38 cellular contexts compared by ENCODE assay signal in genomic region chr3:184743248-184743647, GRCh38.
"Had no signal": no experiment of that assay in that cellular context is flagged by ENCODE, and none has a peak within 500 bp of the region (broad histone marks: within the 10 kb centered on the region; RNA-seq: fewer than 3 reads in every experiment).

No MANE protein-coding gene starts in this region.

- H3K27me3 Mint-ChIP-seq: activated naive CD8-positive, alpha-beta T cell; activated naive CD8-positive, alpha-beta T cell treated with anti-CD3 and anti-CD28 coated beads, Interleukin-2, amount 50 U/mL, for 24 hours had no signal

- H3K36me3 ChIP-seq: MG63 had no signal

- FAIRE-seq: bronchial epithelial cell, RCC 7860 had no signal

- H3K27ac ChIP-seq: PC-9 had no signal

- H3K4me3 Mint-ChIP-seq: activated CD4-positive, alpha-beta T cell treated with anti-CD3 and anti-CD28 coated beads for 36 hours; activated CD4-positive, alpha-beta T cell treated with anti-CD3 and anti-CD28 coated beads, Interleukin-2, amount 10 ng/mL, durations not matched to agents 7 days and 5 days; activated CD8-positive, alpha-beta T cell treated with anti-CD3 and anti-CD28 coated beads, Interleukin-2, amount 10 ng/mL, durations not matched to agents 7 days and 5 days; activated naive CD4-positive, alpha-beta T cell treated with anti-CD3 and anti-CD28 coated beads, Interleukin-2, amount 10 ng/mL, durations not matched to agents 7 days and 5 days; activated naive CD8-positive, alpha-beta T cell; activated naive CD8-positive, alpha-beta T cell treated with anti-CD3 and anti-CD28 coated beads, Interleukin-2, amount 50 U/mL, for 24 hours; activated T-cell treated with anti-CD3 and anti-CD28 coated beads, Interleukin-2, amount 50 U/mL, for 4 hours; activated T-helper 1 cell treated with anti-CD3 and anti-CD28 coated beads, Interleukin-12 subunit alpha, Interleukin-12 subunit beta, Interleukin-2, Interleukin-4 antibody, amounts not matched to agents 30 ng/mL and 10 ng/mL and 1 ng/mL, durations not matched to agents 14 hours and 24 hours and 36 hours; brain; IgD-negative memory B cell; WTC11 had no signal

- DNase-seq: activated CD4-positive, alpha-beta T cell treated with anti-CD3 and anti-CD28 coated beads for 36 hours; activated CD4-positive, alpha-beta T cell treated with anti-CD3 and anti-CD28 coated beads, Interleukin-2, amount 10 ng/mL, durations not matched to agents 7 days and 5 days; activated CD4-positive, alpha-beta T cell treated with anti-CD3 and anti-CD28 coated beads, Interleukin-2, amount 50 U/mL, for 48 hours; activated CD8-positive, alpha-beta memory T cell treated with anti-CD3 and anti-CD28 coated beads, Interleukin-2, amount 50 U/mL, for 4 hours; activated CD8-positive, alpha-beta T cell treated with anti-CD3 and anti-CD28 coated beads, Interleukin-2, amount 10 ng/mL, durations not matched to agents 7 days and 5 days; activated effector memory CD4-positive, alpha-beta T cell treated with Interleukin-2 at 50 U/mL for 16 hours; activated naive CD4-positive, alpha-beta T cell treated with anti-CD3 and anti-CD28 coated beads, Interleukin-2, amount 10 ng/mL, durations not matched to agents 7 days and 5 days; activated naive CD8-positive, alpha-beta T cell treated with anti-CD3 and anti-CD28 coated beads, Interleukin-2, amount 50 U/mL, for 24 hours; activated T-cell treated with anti-CD3 and anti-CD28 coated beads for 4 hours; activated T-cell treated with anti-CD3 and anti-CD28 coated beads, Interleukin-2, amount 50 U/mL, for 4 hours; anterior cingulate cortex; central memory CD4-positive, alpha-beta T cell; Kasumi-1; KG1; MG63; NCI-H1048; NCI-H1105 treated with DMSO at 0.1 percent for 48 hours; NCI-H1436; NCI-H1694; NCI-H2029; NCI-H510A; NCI-H748 treated with DMSO at 0.1 percent for 48 hours; NK-92 treated with Interleukin-12 subunit alpha and Interleukin-12 subunit beta, amount 100 ng/mL, for 24 hours; PC-9; SIG-M5; SW 1271; T-helper 1 cell; T-helper 2 cell; T-helper 9 cell had no signal

- H3K4me2 ChIP-seq: PC-9 had no signal

- H3K9me3 Mint-ChIP-seq: activated CD4-positive, alpha-beta T cell treated with anti-CD3 and anti-CD28 coated beads, Interleukin-2, amount 10 ng/mL, durations not matched to agents 7 days and 5 days; activated naive CD4-positive, alpha-beta T cell treated with anti-CD3 and anti-CD28 coated beads, Interleukin-2, amount 10 ng/mL, durations not matched to agents 7 days and 5 days; activated naive CD8-positive, alpha-beta T cell treated with anti-CD3 and anti-CD28 coated beads, Interleukin-2, amount 50 U/mL, for 24 hours; activated T-cell treated with anti-CD3 and anti-CD28 coated beads, Interleukin-2, amount 50 U/mL, for 4 hours; activated T-helper 1 cell treated with anti-CD3 and anti-CD28 coated beads, Interleukin-12 subunit alpha, Interleukin-12 subunit beta, Interleukin-2, Interleukin-4 antibody, amounts not matched to agents 30 ng/mL and 10 ng/mL and 1 ng/mL, durations not matched to agents 14 hours and 24 hours and 36 hours; brain; IgD-negative memory B cell; WTC11 had no signal

- H3K4me1 Mint-ChIP-seq: activated naive CD4-positive, alpha-beta T cell treated with anti-CD3 and anti-CD28 coated beads, Interleukin-2, amount 10 ng/mL, durations not matched to agents 7 days and 5 days had no signal

- H3K4me3 ChIP-seq: MG63, PC-9 had no signal

- H2AFZ ChIP-seq: PC-9 had no signal

- H3K9me3 ChIP-seq: MG63 had no signal

- ATAC-seq: activated CD4-positive, alpha-beta T cell treated with anti-CD3 and anti-CD28 coated beads for 36 hours; activated CD4-positive, CD25-positive, alpha-beta regulatory T cell treated with anti-CD3 and anti-CD28 coated beads, Interleukin-2, amount 50 U/mL, for 24 hours; activated CD8-positive, alpha-beta T cell treated with anti-CD3 and anti-CD28 coated beads, Interleukin-2, amount 10 ng/mL, durations not matched to agents 7 days and 5 days; activated naive CD8-positive, alpha-beta T cell treated with anti-CD3 and anti-CD28 coated beads, Interleukin-2, amount 50 U/mL, for 24 hours; activated T-cell treated with anti-CD3 and anti-CD28 coated beads, Interleukin-2, amount 50 U/mL, for 4 hours; Right ventricle myocardium inferior; WTC11 had no signal

- H3K27ac Mint-ChIP-seq: activated CD4-positive, alpha-beta T cell treated with anti-CD3 and anti-CD28 coated beads for 36 hours; activated CD4-positive, alpha-beta T cell treated with anti-CD3 and anti-CD28 coated beads, Interleukin-2, amount 10 ng/mL, durations not matched to agents 7 days and 5 days; activated CD8-positive, alpha-beta T cell treated with anti-CD3 and anti-CD28 coated beads, Interleukin-2, amount 10 ng/mL, durations not matched to agents 7 days and 5 days; activated naive CD4-positive, alpha-beta T cell treated with anti-CD3 and anti-CD28 coated beads, Interleukin-2, amount 10 ng/mL, durations not matched to agents 7 days and 5 days; activated naive CD8-positive, alpha-beta T cell; activated naive CD8-positive, alpha-beta T cell treated with anti-CD3 and anti-CD28 coated beads, Interleukin-2, amount 50 U/mL, for 24 hours; activated T-helper 1 cell treated with anti-CD3 and anti-CD28 coated beads, Interleukin-12 subunit alpha, Interleukin-12 subunit beta, Interleukin-2, Interleukin-4 antibody, amounts not matched to agents 30 ng/mL and 10 ng/mL and 1 ng/mL, durations not matched to agents 14 hours and 24 hours and 36 hours; IgD-negative memory B cell; WTC11 had no signal

- H3K36me3 Mint-ChIP-seq: activated naive CD4-positive, alpha-beta T cell treated with anti-CD3 and anti-CD28 coated beads, Interleukin-2, amount 10 ng/mL, durations not matched to agents 7 days and 5 days; activated naive CD8-positive, alpha-beta T cell; brain; WTC11 had no signal

- H3K27me3 ChIP-seq: MG63 had no signal
